Comparison of ENCODE assay signal across 25 cellular contexts in the genomic region with DNA sequence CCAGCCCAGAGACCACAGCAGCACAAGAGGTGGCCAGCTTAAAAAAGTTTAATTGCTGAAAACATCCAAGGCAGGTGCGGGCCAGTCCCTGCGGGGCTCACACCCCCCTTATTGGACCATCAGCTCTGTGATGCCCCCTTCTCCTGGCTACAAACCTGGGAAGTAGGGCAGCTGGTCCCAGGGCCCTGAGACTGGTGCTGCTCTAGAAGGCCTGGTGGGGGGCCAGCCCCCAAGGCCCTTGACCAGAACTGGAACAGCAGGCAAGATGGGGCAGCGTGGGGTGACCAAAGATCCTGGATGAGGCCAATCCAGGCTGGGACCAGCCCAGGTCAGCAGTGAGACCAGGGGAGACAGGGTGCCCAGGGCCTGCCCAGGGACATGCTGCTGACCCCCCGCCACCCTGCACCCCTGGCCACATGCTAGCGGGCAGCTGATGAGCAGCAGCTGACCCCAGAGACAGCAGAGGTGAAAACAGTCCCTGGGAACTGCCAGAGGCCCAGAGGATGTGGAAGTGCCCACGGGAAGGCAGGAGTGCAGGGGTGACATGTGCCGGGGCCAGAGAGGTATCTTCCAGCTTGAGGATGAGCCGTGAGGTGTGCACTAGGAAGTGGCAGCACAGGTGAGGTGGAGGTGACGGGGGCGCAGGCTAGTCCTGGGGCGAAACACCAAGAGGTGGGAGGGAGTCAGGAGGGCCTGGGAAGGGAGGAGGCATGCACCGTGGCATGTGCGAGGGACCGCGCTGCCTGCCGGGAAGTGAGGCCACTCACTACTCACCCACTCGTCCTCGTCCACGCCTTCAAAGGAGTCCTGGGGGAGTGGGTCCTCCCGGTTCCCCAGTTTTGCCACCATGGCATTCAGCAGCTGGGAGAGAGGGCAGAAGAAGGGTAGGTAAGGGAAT. TPM values are rescaled to one million over a fixed set of nuclear protein-coding genes. Genes with fewer than 3 reads are reported as not detected.
A peak's percentile ranks its signal among the peaks of the same experiment; 100 is the strongest.
DNase-seq lines count a peak whose midpoint lies in the region; ATAC-seq, FAIRE-seq and TF ChIP-seq lines count a peak whose summit lies in the region.
"Had no signal": no experiment of that assay in that cellular context is flagged by ENCODE, and none has a peak within 500 bp of the region (broad histone marks: within the 10 kb centered on the region; RNA-seq: fewer than 3 reads in every experiment).

No MANE protein-coding gene starts in this region.

- POLR2A ChIA-PET in CD4-positive, alpha-beta T cell (lab: Charles Lee): no interaction called here
- POLR2A ChIA-PET in naive thymus-derived CD4-positive, alpha-beta T cell (lab: Charles Lee): no interaction called here

- TF ChIP-seq CTCF in C4-2B (conservative IDR thresholded peaks at IDR 0.05): no peak
- TF ChIP-seq CTCF in CD4-positive, alpha-beta T cell (IDR thresholded peaks at IDR 0.05): no peak
- TF ChIP-seq CTCF in sigmoid colon (IDR thresholded peaks at IDR 0.05): no peak

- no peaks in the 10 kb centered on the region for H3K27me3 ChIP-seq in CD4-positive, alpha-beta T cell (ENCODE audit: control insufficient read depth, insufficient read depth, low read length)
- H3K27me3 ChIP-seq in sigmoid colon: no peaks in the 10 kb centered on the region
- no peaks in the 10 kb centered on the region for H3K27me3 ChIP-seq in naive thymus-derived CD4-positive, alpha-beta T cell (ENCODE audit: control insufficient read depth in 2 of 2, insufficient read depth in 2 of 2, low read length in 2 of 2)
- H3K27me3 ChIP-seq: MG63 had no signal

- intact Hi-C loops in CD4-positive, alpha-beta T cell (cut with DNase I, micrococcal nuclease): loop anchor here in 1 of 2 experiments (5.0 to 10.0 kb wide), 3 partner anchors 63 to 260 kb away; partner anchors contain the start of genes CORO7, TFAP4 and UBALD1
- intact Hi-C loops in sigmoid colon (cut with DNase I): no loop called here
- intact Hi-C loops in naive thymus-derived CD4-positive, alpha-beta T cell (cut with micrococcal nuclease): loop anchor here (5.0 to 10.0 kb wide), 5 partner anchors 183 to 743 kb away; partner anchors contain the start of genes ALG1 (in 1 of the 2), ANKS3 (in 1 of the 2), CDIP1 (in 1 of the 2) and DNAAF8 (in 1 of the 2)

- peak overlapping the region; percentile 64 for H3K27ac Mint-ChIP-seq in CD4-positive, alpha-beta T cell
- H3K27ac Mint-ChIP-seq in central memory CD8-positive, alpha-beta T cell (ENCODE audit: low read depth): peak overlapping the region; percentile 46
- H3K27ac Mint-ChIP-seq in naive thymus-derived CD4-positive, alpha-beta T cell: peak overlapping the region in 1 of 9 donors; percentile 19

- H3K9me3 Mint-ChIP-seq in CD4-positive, alpha-beta T cell: no peaks in the 10 kb centered on the region
- no peaks in the 10 kb centered on the region for H3K9me3 Mint-ChIP-seq in central memory CD8-positive, alpha-beta T cell
- peaks cover 0 to 2% (median 0%) of the 10 kb centered on the region in 11 donors for H3K9me3 Mint-ChIP-seq in naive thymus-derived CD4-positive, alpha-beta T cell
- H3K9me3 Mint-ChIP-seq: CD8-positive, alpha-beta memory T cell had no signal

- peak overlapping the region; percentile 2; the same call in 1 of the 2 replicates for H3K27ac ChIP-seq in C4-2B
- H3K27ac ChIP-seq in CD4-positive, alpha-beta T cell (ENCODE audit: low read depth, low read length): no peak overlapping the region
- no peak overlapping the region for H3K27ac ChIP-seq in sigmoid colon
- H3K27ac ChIP-seq in naive thymus-derived CD4-positive, alpha-beta T cell (ENCODE audit: low read depth, low read length): no peak overlapping the region
- H3K27ac ChIP-seq: SK-N-MC had no signal

- TF ChIP-seq POLR2A in sigmoid colon (IDR thresholded peaks at IDR 0.05): no peak

- no peaks in the 10 kb centered on the region for H3K9me3 ChIP-seq in CD4-positive, alpha-beta T cell (ENCODE audit: control insufficient read depth, low read length)
- H3K9me3 ChIP-seq in sigmoid colon: no peaks in the 10 kb centered on the region
- no peaks in the 10 kb centered on the region for H3K9me3 ChIP-seq in naive thymus-derived CD4-positive, alpha-beta T cell (ENCODE audit: control insufficient read depth in 2 of 3, low read length in 3 of 3)
- H3K9me3 ChIP-seq: MG63 had no signal

- 95 to 96% methylated on average over 20 of the region's 20 CpGs for WGBS in sigmoid colon, 2 donors

- no peak for TF ChIP-seq EP300 in sigmoid colon (IDR thresholded peaks at IDR 0.05)

- no peak for DNase-seq in CD4-positive, alpha-beta T cell
- no peak for DNase-seq in central memory CD8-positive, alpha-beta T cell (ENCODE audit: low spot score in 2 of 2)
- DNase-seq in sigmoid colon (peak; percentile 61), urothelium cell line (ENCODE audit: low spot score) (no peak)
- DNase-seq in naive thymus-derived CD4-positive, alpha-beta T cell: no peak
- DNase-seq: C1 segment of cervical spinal cord; CD8-positive, alpha-beta memory T cell; DND-41; KG1; MG63; NCI-H1105 treated with DMSO at 0.1 percent for 48 hours; NCI-H146; NCI-H1930; NCI-H2107; NCI-H524; NCI-H748 treated with DMSO at 0.1 percent for 48 hours; SIG-M5 had no signal

- H3K4me1 Mint-ChIP-seq in CD4-positive, alpha-beta T cell (ENCODE audit: low read depth): peaks cover 15% of the 10 kb centered on the region
- H3K4me1 Mint-ChIP-seq in central memory CD8-positive, alpha-beta T cell: peaks cover 17% of the 10 kb centered on the region
- H3K4me1 Mint-ChIP-seq in naive thymus-derived CD4-positive, alpha-beta T cell: peaks cover 9 to 22% (median 12%) of the 10 kb centered on the region in 7 donors

- CTCF ChIA-PET in CD4-positive, alpha-beta T cell (lab: Charles Lee): interaction anchor here (1.5 kb wide), 1 partner anchor 45 kb away, joined by 3 read pairs; no protein-coding TSS in a partner anchor
- CTCF ChIA-PET in naive thymus-derived CD4-positive, alpha-beta T cell (lab: Charles Lee): interaction anchor here (0.7 to 0.9 kb wide), 2 partner anchors 46 to 342 kb away, joined by 5 read pairs; no protein-coding TSS in a partner anchor

- peaks cover 0 to 20% (median 11%) of the 10 kb centered on the region in 4 donors for H3K4me1 ChIP-seq in sigmoid colon
- H3K4me1 ChIP-seq in naive thymus-derived CD4-positive, alpha-beta T cell (ENCODE audit: control insufficient read depth in 2 of 2, insufficient read depth in 2 of 2, low read length in 2 of 2): peaks cover 3% of the 10 kb centered on the region in 2 donors

- peaks cover 52% of the 10 kb centered on the region for H3K36me3 Mint-ChIP-seq in CD4-positive, alpha-beta T cell (ENCODE audit: low read depth)
- peaks cover 38% of the 10 kb centered on the region for H3K36me3 Mint-ChIP-seq in central memory CD8-positive, alpha-beta T cell (ENCODE audit: insufficient read depth)
- H3K36me3 Mint-ChIP-seq in naive thymus-derived CD4-positive, alpha-beta T cell: peaks cover 3 to 9% (median 4%) of the 10 kb centered on the region in 5 donors

- H3K4me3 Mint-ChIP-seq in CD4-positive, alpha-beta T cell: no peak overlapping the region
- H3K4me3 Mint-ChIP-seq in central memory CD8-positive, alpha-beta T cell: no peak overlapping the region
- H3K4me3 Mint-ChIP-seq in naive thymus-derived CD4-positive, alpha-beta T cell: no peak overlapping the region

- peaks cover 0 to 14% (median 6%) of the 10 kb centered on the region in 4 donors for H3K36me3 ChIP-seq in sigmoid colon
- peaks cover 0 to 49% (median 8%) of the 10 kb centered on the region in 3 experiments for H3K36me3 ChIP-seq in naive thymus-derived CD4-positive, alpha-beta T cell (ENCODE audit: control insufficient read depth in 2 of 3, insufficient read depth in 3 of 3, low read length in 3 of 3)

- no peak for FAIRE-seq in urothelium cell line (lab: Jason Lieb, UNC)
- FAIRE-seq: GM12892, GM19239, HTR-8/SVneo, RCC 7860 had no signal

- ATAC-seq in CD4-positive, alpha-beta T cell (ENCODE audit: poor library complexity): no peak
- no peak for ATAC-seq in central memory CD8-positive, alpha-beta T cell (replicated peaks; ENCODE audit: extremely low read depth, poor library complexity, severe bottlenecking)
- no peak for ATAC-seq in naive thymus-derived CD4-positive, alpha-beta T cell
- ATAC-seq in HG03565 (IDR thresholded peaks at IDR 0.05; ENCODE audit: unreplicated experiment): no peak
- ATAC-seq: HCT116 had no signal

- H3K4me3 ChIP-seq in sigmoid colon: no peak overlapping the region
- H3K4me3 ChIP-seq in naive thymus-derived CD4-positive, alpha-beta T cell (ENCODE audit: low read length): no peak overlapping the region
- H3K4me3 ChIP-seq: MG63, SK-N-MC had no signal

- no peaks in the 10 kb centered on the region for H3K27me3 Mint-ChIP-seq in CD4-positive, alpha-beta T cell
- no peaks in the 10 kb centered on the region for H3K27me3 Mint-ChIP-seq in central memory CD8-positive, alpha-beta T cell
- no peaks in the 10 kb centered on the region for H3K27me3 Mint-ChIP-seq in naive thymus-derived CD4-positive, alpha-beta T cell

RNA-seq across cellular contexts. Expression of gene PAM16, which starts 3.6 kb away (rescaled TPM):
- 10 to 100 TPM; 24.9 to 26.8 TPM for total RNA-seq in CD4-positive, alpha-beta T cell
- 10 to 100 TPM; 36.7 to 52.7 (median 43.6) TPM for total RNA-seq in sigmoid colon
- polyA plus RNA-seq in sigmoid colon: 10 to 100 TPM; 36.0 to 57.0 (median 49.0) TPM
- 10 to 100 TPM; 34.1 to 46.2 (median 45.0) TPM for total RNA-seq in naive thymus-derived CD4-positive, alpha-beta T cell
- 10 to 100 TPM; 34.6 to 45.8 TPM for polyA plus RNA-seq in naive thymus-derived CD4-positive, alpha-beta T cell

RNA-seq across cellular contexts. Expression of gene VASN, which starts 16.9 kb away (rescaled TPM):
- total RNA-seq in CD4-positive, alpha-beta T cell: under 1 TPM; 0.70 to 0.77 TPM
- 10 to 100 TPM in 1 of 4 donors, 1 to 10 TPM in 3; 7.1 to 10.2 (median 8.3) TPM for total RNA-seq in sigmoid colon
- 1 to 10 TPM in 2 of 3 donors, under 1 TPM in 1; 0.46 to 4.2 (median 2.4) TPM for polyA plus RNA-seq in sigmoid colon
- 1 to 10 TPM in 1 of 5 experiments, under 1 TPM in 3, not detected in 1; 0.24 to 1.3 (median 0.45) TPM for total RNA-seq in naive thymus-derived CD4-positive, alpha-beta T cell
- under 1 TPM; 0.13 to 0.18 TPM for polyA plus RNA-seq in naive thymus-derived CD4-positive, alpha-beta T cell
- polyA plus RNA-seq: CD8-positive, alpha-beta memory T cell had no signal

RNA-seq across cellular contexts. Expression of gene GLIS2, which starts 38.9 kb away (rescaled TPM):
- total RNA-seq in CD4-positive, alpha-beta T cell: not detected
- 10 to 100 TPM in 1 of 4 donors, 1 to 10 TPM in 3; 5.4 to 11.9 (median 5.7) TPM for total RNA-seq in sigmoid colon
- 1 to 10 TPM in 2 of 3 donors, under 1 TPM in 1; 0.69 to 4.0 (median 1.8) TPM for polyA plus RNA-seq in sigmoid colon
- total RNA-seq in naive thymus-derived CD4-positive, alpha-beta T cell: under 1 TPM in 1 of 5 experiments, not detected in 4; 0.53 TPM
- polyA plus RNA-seq in naive thymus-derived CD4-positive, alpha-beta T cell: not detected
- polyA plus RNA-seq: CD8-positive, alpha-beta memory T cell had no signal

Comparison
In these comparisons a context has a peak if more than half of its experiments do, and no peak if none do; other contexts are left out.
1. RNA of gene GLIS2, which starts 38.9 kb away (total RNA-seq): 5.4 to 11.9 TPM in sigmoid colon; not detected in CD4-positive, alpha-beta T cell and 0.53 TPM in naive thymus-derived CD4-positive, alpha-beta T cell; every median in the first group is over 4 times any median in the second.